ENCODE assay signal across 8 cellular contexts in the genomic region with DNA sequence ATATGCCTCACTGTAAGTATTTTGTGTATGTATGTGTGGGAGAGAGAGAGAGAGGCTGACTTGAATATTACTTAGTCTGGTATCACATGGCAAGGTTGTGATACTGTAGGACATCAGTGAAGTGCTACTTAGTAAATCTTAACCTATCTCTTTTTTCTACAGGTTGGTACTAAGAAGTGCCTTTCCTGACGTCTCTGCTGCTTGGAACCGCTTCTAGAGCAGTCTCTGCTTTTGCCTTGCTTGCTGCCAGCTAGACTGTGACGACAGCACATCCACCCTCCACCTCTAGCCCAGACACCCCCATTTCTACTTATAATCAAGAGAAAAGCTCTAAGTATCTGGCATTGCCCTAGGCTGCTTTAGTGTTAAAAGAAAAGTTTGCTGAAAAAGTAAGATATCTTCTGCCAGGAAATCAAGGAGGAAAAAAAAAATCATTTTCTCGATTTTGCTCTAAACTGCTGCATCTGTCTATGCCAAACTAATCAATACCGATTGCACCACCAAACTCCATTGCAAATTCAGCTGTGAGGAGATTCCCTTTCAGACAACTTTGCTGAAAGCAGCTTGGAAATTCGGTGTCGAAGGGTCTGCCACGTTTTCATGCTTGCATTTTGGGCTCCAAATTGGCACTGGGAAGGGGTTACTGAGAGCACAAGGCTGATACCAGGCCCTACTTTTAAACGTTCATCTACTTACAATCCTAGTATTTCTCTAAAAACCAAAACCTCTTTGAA. TPM values are rescaled to one million over a fixed set of nuclear protein-coding genes. Genes with fewer than 3 reads are reported as not detected.
DNase-seq lines count a peak whose midpoint lies in the region; ATAC-seq and TF ChIP-seq lines count a peak whose summit lies in the region.

No MANE protein-coding gene starts in this region.

- no peak overlapping the region for H3K27ac Mint-ChIP-seq in neural crest cell (ENCODE audit: unreplicated experiment)

- peaks cover 35% of the 10 kb centered on the region for H3K4me1 Mint-ChIP-seq in neural crest cell

- H3K9me3 Mint-ChIP-seq in neural crest cell = no peaks in the 10 kb centered on the region

- no peaks in the 10 kb centered on the region for H3K36me3 Mint-ChIP-seq in neural crest cell (ENCODE audit: low read depth)

- peak; percentile 47 for DNase-seq in effector CD4-positive, alpha-beta T cell
- DNase-seq in neural crest cell (ENCODE audit: low read depth, low spot score) = no peak
- no peak for DNase-seq in NCI-H510A (lab: John Stamatoyannopoulos, UW)
- no peak for DNase-seq in iPS-NIHi7 (ENCODE audit: extremely low spot score)
- no peak for DNase-seq in NCI-H1436 (lab: John Stamatoyannopoulos, UW)

- no peak for TF ChIP-seq CTCF in neural crest cell (conservative IDR thresholded peaks at IDR 0.05)

- ATAC-seq in GM19328 (IDR thresholded peaks at IDR 0.05; ENCODE audit: unreplicated experiment) = peak; percentile 0
- no peak for ATAC-seq in HG03457 (IDR thresholded peaks at IDR 0.05; ENCODE audit: unreplicated experiment)

- H3K4me3 Mint-ChIP-seq in neural crest cell = peak overlapping the region; percentile 70

- H3K27me3 Mint-ChIP-seq in neural crest cell (ENCODE audit: low read depth) = no peaks in the 10 kb centered on the region

TF ChIP-seq in PFSK-1, 5 proteins besides CTCF, POLR2A, EP300 and RAD21:
- 0 out of 2 replicates have a peak, but pooled peaks have one; percentile 2 for TF ChIP-seq SIN3A (IDR thresholded peaks at IDR 0.05; ENCODE audit: borderline replicate concordance, insufficient read depth, low read length)
- TF ChIP-seq, protein P1, sequence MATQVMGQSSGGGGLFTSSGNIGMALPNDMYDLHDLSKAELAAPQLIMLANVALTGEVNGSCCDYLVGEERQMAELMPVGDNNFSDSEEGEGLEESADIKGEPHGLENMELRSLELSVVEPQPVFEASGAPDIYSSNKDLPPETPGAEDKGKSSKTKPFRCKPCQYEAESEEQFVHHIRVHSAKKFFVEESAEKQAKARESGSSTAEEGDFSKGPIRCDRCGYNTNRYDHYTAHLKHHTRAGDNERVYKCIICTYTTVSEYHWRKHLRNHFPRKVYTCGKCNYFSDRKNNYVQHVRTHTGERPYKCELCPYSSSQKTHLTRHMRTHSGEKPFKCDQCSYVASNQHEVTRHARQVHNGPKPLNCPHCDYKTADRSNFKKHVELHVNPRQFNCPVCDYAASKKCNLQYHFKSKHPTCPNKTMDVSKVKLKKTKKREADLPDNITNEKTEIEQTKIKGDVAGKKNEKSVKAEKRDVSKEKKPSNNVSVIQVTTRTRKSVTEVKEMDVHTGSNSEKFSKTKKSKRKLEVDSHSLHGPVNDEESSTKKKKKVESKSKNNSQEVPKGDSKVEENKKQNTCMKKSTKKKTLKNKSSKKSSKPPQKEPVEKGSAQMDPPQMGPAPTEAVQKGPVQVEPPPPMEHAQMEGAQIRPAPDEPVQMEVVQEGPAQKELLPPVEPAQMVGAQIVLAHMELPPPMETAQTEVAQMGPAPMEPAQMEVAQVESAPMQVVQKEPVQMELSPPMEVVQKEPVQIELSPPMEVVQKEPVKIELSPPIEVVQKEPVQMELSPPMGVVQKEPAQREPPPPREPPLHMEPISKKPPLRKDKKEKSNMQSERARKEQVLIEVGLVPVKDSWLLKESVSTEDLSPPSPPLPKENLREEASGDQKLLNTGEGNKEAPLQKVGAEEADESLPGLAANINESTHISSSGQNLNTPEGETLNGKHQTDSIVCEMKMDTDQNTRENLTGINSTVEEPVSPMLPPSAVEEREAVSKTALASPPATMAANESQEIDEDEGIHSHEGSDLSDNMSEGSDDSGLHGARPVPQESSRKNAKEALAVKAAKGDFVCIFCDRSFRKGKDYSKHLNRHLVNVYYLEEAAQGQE (IDR thresholded peaks at IDR 0.05; ENCODE audit: insufficient read depth in 1 of 2, low read depth in 2 of 2, low read length in 2 of 2) = no peak

RNA-seq across cellular contexts. Expression of a gene that starts 30.7 kb away (rescaled TPM):
- 41.2 TPM for polyA plus RNA-seq in PFSK-1 (2012; ENCODE audit: insufficient read length, low read depth)
- total RNA-seq in neural crest cell = 36.2 and 41.2 TPM in 2 replicates
